Comparison of ENCODE assay signal across 10 cellular contexts in genomic region chr19:38661166-38661565, GRCh38. TPM values are rescaled to one million over a fixed set of nuclear protein-coding genes. Genes with fewer than 3 reads are reported as not detected.
A peak's percentile ranks its signal among the peaks of the same experiment; 100 is the strongest.
DNase-seq lines count a peak whose midpoint lies in the region; ATAC-seq, FAIRE-seq and TF ChIP-seq lines count a peak whose summit lies in the region.
"Had no signal": no experiment of that assay in that cellular context is flagged by ENCODE, and none has a peak within 500 bp of the region (broad histone marks: within the 10 kb centered on the region; RNA-seq: fewer than 3 reads in every experiment).

No MANE protein-coding gene starts in this region.

- ATAC-seq in PC-3 (no peak), mucosa of descending colon (peak; percentile 45), thoracic aorta (ENCODE audit: insufficient number of reproducible peaks, low FRiP score, low read depth) (no peak), HG03439 (IDR thresholded peaks at IDR 0.05; ENCODE audit: unreplicated experiment) (no peak)

- no peaks in the 10 kb centered on the region for H3K27me3 ChIP-seq in PC-3 (ENCODE audit: low read length)
- H3K27me3 ChIP-seq in thoracic aorta (replicated peaks; ENCODE audit: insufficient read depth), result no peaks in the 10 kb centered on the region

- no peak overlapping the region for H3K4me3 ChIP-seq in PC-3 (ENCODE audit: low read length)
- no peak overlapping the region for H3K4me3 ChIP-seq in mucosa of descending colon
- no peak overlapping the region for H3K4me3 ChIP-seq in thoracic aorta

- FAIRE-seq in GM12892 (lab: Jason Lieb, UNC), result no peak

- H2AFZ ChIP-seq in PC-3 (ENCODE audit: low read length), result no peak overlapping the region

- H3K9me3 ChIP-seq in PC-3 (ENCODE audit: low read length), result no peaks in the 10 kb centered on the region
- H3K9me3 ChIP-seq in mucosa of descending colon, result no peaks in the 10 kb centered on the region
- no peaks in the 10 kb centered on the region for H3K9me3 ChIP-seq in thoracic aorta

- no peak for DNase-seq in PC-3
- peak in 1 of 3 donors; percentile 36 for DNase-seq in mucosa of descending colon
- DNase-seq in thoracic aorta (ENCODE audit: low spot score), result no peak
- no peak for DNase-seq in ureter (ENCODE audit: low spot score)
- DNase-seq in activated T-cell treated with anti-CD3 and anti-CD28 coated beads, Interleukin-2, amount 50 U/mL, for 48 hours, result no peak
- DNase-seq in GM12892 (ENCODE audit: insufficient read length), result no peak
- DNase-seq: activated CD4-positive, alpha-beta T cell treated with anti-CD3 and anti-CD28 coated beads for 48 hours; activated naive CD4-positive, alpha-beta T cell treated with anti-CD3 and anti-CD28 coated beads, Interleukin-2, amount 10 ng/mL, durations not matched to agents 7 days and 5 days had no signal

- POLR2A ChIA-PET in PC-3 (lab: Charles Lee; ENCODE audit: unreplicated experiment), result interaction anchor here (1.1 kb wide), 1 partner anchor 14 kb away, joined by 3 read pairs; the partner anchor contains the start of gene ACTN4

- BruUV-seq in PC-3 (replicated peaks; lab: Mats Ljungman, UMichigan), result no TSS peak

- H3K4me1 ChIP-seq in PC-3 (ENCODE audit: insufficient read depth, low read length) (peaks cover 94% of the 10 kb centered on the region), mucosa of descending colon (ENCODE audit: low read depth) (peaks cover 92% of the 10 kb centered on the region), thoracic aorta (ENCODE audit: control insufficient read depth in 1 of 2, low read depth in 2 of 2) (peaks cover 81 to 98% of the 10 kb centered on the region in 2 donors)

- H3K79me2 ChIP-seq in PC-3 (ENCODE audit: low read length), result peaks cover 96% of the 10 kb centered on the region

- H3K9me2 ChIP-seq in PC-3 (replicated peaks; ENCODE audit: low read length), result no peaks in the 10 kb centered on the region

- peaks cover 35% of the 10 kb centered on the region for H4K20me1 ChIP-seq in PC-3 (ENCODE audit: low read length)

- peaks cover 8% of the 10 kb centered on the region for H3F3A ChIP-seq in PC-3 (ENCODE audit: low read length, unreplicated experiment)

- intact Hi-C loops in PC-3 (cut with micrococcal nuclease), result no loop called here
- intact Hi-C loops in mucosa of descending colon (cut with DNase I, micrococcal nuclease), result no loop called here

- peaks cover 40% of the 10 kb centered on the region for H3K36me3 ChIP-seq in PC-3 (ENCODE audit: low read depth, low read length)
- H3K36me3 ChIP-seq in mucosa of descending colon (ENCODE audit: low read depth), result no peaks in the 10 kb centered on the region
- no peaks in the 10 kb centered on the region for H3K36me3 ChIP-seq in thoracic aorta

- no peak for TF ChIP-seq CTCF in PC-3 (conservative IDR thresholded peaks at IDR 0.05; ENCODE audit: low read depth, low read length)
- TF ChIP-seq CTCF in mucosa of descending colon (IDR thresholded peaks at IDR 0.05), result no peak
- TF ChIP-seq CTCF in thoracic aorta (IDR thresholded peaks at IDR 0.05), result no peak

- TF ChIP-seq POLR2A in GM12892 (IDR thresholded peaks at IDR 0.05; ENCODE audit: low read depth, low read length), result no peak

- CTCF ChIA-PET in PC-3 (lab: Charles Lee), result no interaction called here

- H3K4me2 ChIP-seq in PC-3 (ENCODE audit: low read length), result peak overlapping the region; percentile 45; the same call in 1 of the 2 replicates

- H3K9ac ChIP-seq in PC-3 (ENCODE audit: low read length), result no peak overlapping the region

- H3K27ac ChIP-seq in PC-3 (ENCODE audit: low read length), result peak overlapping the region; percentile 99
- H3K27ac ChIP-seq in cingulate gyrus (ENCODE audit: low read depth, low read length), result peak overlapping the region; percentile 0
- H3K27ac ChIP-seq in thoracic aorta, result peak overlapping the region; percentile 99 to 100

RNA-seq across cellular contexts. Expression of gene ACTN4, which starts 13.7 kb away (rescaled TPM):
- total RNA-seq in PC-3 (2014; rRNA removed) (382 and 397 TPM in 2 replicates), mucosa of descending colon (1,000 to 10,000 TPM in 2 of 3 donors, 100 to 1,000 TPM in 1; 566 to 1,080 (median 1,014) TPM), thoracic aorta (1,000 to 10,000 TPM in 1 of 2 donors, 100 to 1,000 TPM in 1; 668 to 1,387 TPM), ureter (656 TPM)
- 113 TPM for polyA plus RNA-seq in GM12892 (2012; ENCODE audit: missing spikeins)

RNA-seq across cellular contexts. Expression of gene EIF3K, which starts 42.2 kb away (rescaled TPM):
- total RNA-seq in PC-3 (2014; rRNA removed), result 310 and 414 TPM in 2 replicates
- total RNA-seq in mucosa of descending colon, result 100 to 1,000 TPM; 338 to 393 (median 350) TPM
- total RNA-seq in thoracic aorta, result 100 to 1,000 TPM; 237 to 302 TPM
- 322 TPM for total RNA-seq in ureter
- 279 TPM for polyA plus RNA-seq in GM12892 (2012; ENCODE audit: missing spikeins)

RNA-seq across cellular contexts. Expression of gene MAP4K1, which starts 43.4 kb away (rescaled TPM):
- total RNA-seq in PC-3 (2014; rRNA removed) (0.63 and 2.3 TPM in 2 replicates), mucosa of descending colon (10 to 100 TPM in 1 of 3 donors, 1 to 10 TPM in 2; 6.9 to 10.6 (median 7.4) TPM), thoracic aorta (10 to 100 TPM in 1 of 2 donors, 1 to 10 TPM in 1; 4.6 to 33.7 TPM), ureter (9.0 TPM)
- polyA plus RNA-seq in GM12892 (2012; ENCODE audit: missing spikeins), result 105 TPM

Comparison
In these comparisons a context has a peak if more than half of its experiments do, and no peak if none do; other contexts are left out.
1. H3K27ac ChIP-seq: peak in every context shown above with its lines; median percentile 100 in thoracic aorta; 99 in PC-3; 0 in cingulate gyrus.